ENCODE assay signal across 40 cellular contexts in the genomic region with DNA sequence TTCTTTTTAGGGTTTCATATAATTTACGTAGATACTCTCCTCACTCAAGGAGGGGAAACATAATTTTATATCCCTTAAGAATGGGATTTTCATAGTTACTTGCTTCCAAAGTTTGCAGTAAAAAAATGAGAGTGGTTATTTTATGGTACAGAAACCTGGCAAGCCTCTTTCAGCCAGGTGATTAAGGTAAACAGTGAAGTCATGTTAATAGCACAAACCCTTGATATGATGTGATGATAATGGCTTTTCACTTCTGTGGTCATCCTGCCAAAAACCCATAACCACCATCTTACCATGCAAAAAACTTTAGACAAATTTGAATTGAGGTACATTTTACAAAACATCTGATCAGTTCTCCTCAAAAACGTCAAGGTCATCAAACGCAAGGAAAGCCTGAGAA.
"Had no signal": no experiment of that assay in that cellular context is flagged by ENCODE, and none has a peak within 500 bp of the region (broad histone marks: within the 10 kb centered on the region; RNA-seq: fewer than 3 reads in every experiment).

No MANE protein-coding gene starts in this region.

- H3K36me3 ChIP-seq: adrenal gland, brain microvascular endothelial cell, cardiac muscle cell, WERI-Rb-1 had no signal

- H3K4me3 ChIP-seq: adrenal gland, body of pancreas, cardiac muscle cell had no signal

- H3K4me1 Mint-ChIP-seq: activated CD4-positive, alpha-beta memory T cell treated with anti-CD3 and anti-CD28 coated beads, Interleukin-2, amount 10 ng/mL, durations not matched to agents 7 days and 5 days; activated CD4-positive, alpha-beta T cell treated with anti-CD3 and anti-CD28 coated beads for 36 hours; activated CD4-positive, alpha-beta T cell treated with anti-CD3 and anti-CD28 coated beads, Interleukin-2, amount 10 ng/mL, durations not matched to agents 7 days and 5 days; activated naive CD8-positive, alpha-beta T cell treated with anti-CD3 and anti-CD28 coated beads for 36 hours; activated T-helper 17 cell treated with anti-CD3 and anti-CD28 coated beads, Interleukin-2, amount 50 U/mL, for 72 hours; central memory CD8-positive, alpha-beta T cell; WTC11 had no signal

- H3K9me3 ChIP-seq: adrenal gland, body of pancreas had no signal

- DNase-seq: activated CD4-positive, alpha-beta memory T cell treated with anti-CD3 and anti-CD28 coated beads, Interleukin-2, amount 10 ng/mL, durations not matched to agents 7 days and 5 days; activated CD4-positive, alpha-beta T cell treated with anti-CD3 and anti-CD28 coated beads for 1 hour; activated CD4-positive, alpha-beta T cell treated with anti-CD3 and anti-CD28 coated beads for 36 hours; activated CD4-positive, alpha-beta T cell treated with anti-CD3 and anti-CD28 coated beads for 48 hours; activated CD4-positive, alpha-beta T cell treated with anti-CD3 and anti-CD28 coated beads, Interleukin-2, amount 10 ng/mL, durations not matched to agents 7 days and 5 days; activated CD4-positive, alpha-beta T cell treated with anti-CD3 and anti-CD28 coated beads, Interleukin-2, amount 50 U/mL, for 48 hours; activated CD4-positive, CD25-positive, alpha-beta regulatory T cell; activated CD8-positive, alpha-beta memory T cell treated with anti-CD3 and anti-CD28 coated beads for 24 hours; activated CD8-positive, alpha-beta memory T cell treated with anti-CD3 and anti-CD28 coated beads, Interleukin-2, amount 50 U/mL, for 4 hours; activated CD8-positive, alpha-beta T cell treated with anti-CD3 and anti-CD28 coated beads, Interleukin-2, amount 10 ng/mL, durations not matched to agents 7 days and 5 days; activated effector memory CD4-positive, alpha-beta T cell treated with anti-CD3 and anti-CD28 coated beads, Interleukin-2, amount 50 U/mL, for 16 hours; activated gamma-delta T cell treated with Interleukin-2 at 50 U/mL for 16 hours; activated naive CD4-positive, alpha-beta T cell; activated naive CD4-positive, alpha-beta T cell treated with anti-CD3 and anti-CD28 coated beads for 36 hours; activated naive CD4-positive, alpha-beta T cell treated with anti-CD3 and anti-CD28 coated beads, Interleukin-2, amount 50 U/mL, for 16 hours; activated naive CD8-positive, alpha-beta T cell treated with anti-CD3 and anti-CD28 coated beads for 36 hours; activated T-cell treated with anti-CD3 and anti-CD28 coated beads for 4 hours; activated T-cell treated with anti-CD3 and anti-CD28 coated beads, Interleukin-2, amount 50 U/mL, for 1 hour; activated T-cell treated with anti-CD3 and anti-CD28 coated beads, Interleukin-2, amount 50 U/mL, for 4 hours; activated T-cell treated with anti-CD3 and anti-CD28 coated beads, Interleukin-2, amount 50 U/mL, for 72 hours; adrenal gland; amniotic stem cell; aorta; body of pancreas; brain microvascular endothelial cell; caudate nucleus; cerebellar nuclear complex; T-helper 1 cell; T-helper 2 cell; T-helper 9 cell; WERI-Rb-1 had no signal

- H3K27me3 ChIP-seq: adrenal gland, body of pancreas, brain microvascular endothelial cell, cardiac muscle cell had no signal

- H3K27ac ChIP-seq: adrenal gland, body of pancreas, brain microvascular endothelial cell, cardiac muscle cell, WERI-Rb-1 had no signal

- H3K4me3 Mint-ChIP-seq: activated CD4-positive, alpha-beta memory T cell treated with anti-CD3 and anti-CD28 coated beads, Interleukin-2, amount 10 ng/mL, durations not matched to agents 7 days and 5 days; activated CD4-positive, alpha-beta T cell treated with anti-CD3 and anti-CD28 coated beads for 36 hours; activated CD4-positive, alpha-beta T cell treated with anti-CD3 and anti-CD28 coated beads, Interleukin-2, amount 10 ng/mL, durations not matched to agents 7 days and 5 days; activated CD8-positive, alpha-beta T cell treated with anti-CD3 and anti-CD28 coated beads, Interleukin-2, amount 10 ng/mL, durations not matched to agents 7 days and 5 days; activated naive CD4-positive, alpha-beta T cell treated with anti-CD3 and anti-CD28 coated beads for 36 hours; activated naive CD8-positive, alpha-beta T cell treated with anti-CD3 and anti-CD28 coated beads for 36 hours; activated T-cell treated with anti-CD3 and anti-CD28 coated beads, Interleukin-2, amount 50 U/mL, for 4 hours; activated T-cell treated with anti-CD3 and anti-CD28 coated beads, Interleukin-2, amount 50 U/mL, for 72 hours; activated T-helper 1 cell treated with anti-CD3 and anti-CD28 coated beads, Interleukin-12 subunit alpha, Interleukin-12 subunit beta, Interleukin-2, Interleukin-4 antibody, amounts not matched to agents 30 ng/mL and 10 ng/mL and 1 ng/mL, durations not matched to agents 14 hours and 24 hours and 36 hours; activated T-helper 17 cell treated with anti-CD3 and anti-CD28 coated beads, Interleukin-2, amount 50 U/mL, for 72 hours; central memory CD8-positive, alpha-beta T cell; T-helper 1 cell treated with Interleukin-12 subunit alpha and Interleukin-12 subunit beta and Interleukin-4 antibody, amounts not matched to agents 30 μg/mL and 1 μg/mL, for 36 hours; T-helper 2 cell treated with Interferon-gamma antibody and Interleukin-4, amounts not matched to agents 5 μg/mL and 100 μg/mL, for 36 hours; WTC11 had no signal

- ATAC-seq: activated CD4-positive, alpha-beta T cell treated with anti-CD3 and anti-CD28 coated beads for 36 hours; activated CD4-positive, CD25-positive, alpha-beta regulatory T cell treated with anti-CD3 and anti-CD28 coated beads, Interleukin-2, amount 50 U/mL, for 24 hours; activated CD8-positive, alpha-beta T cell treated with anti-CD3 and anti-CD28 coated beads, Interleukin-2, amount 10 ng/mL, durations not matched to agents 7 days and 5 days; activated naive CD4-positive, alpha-beta T cell treated with anti-CD3 and anti-CD28 coated beads, Interleukin-2, amount 50 U/mL, for 72 hours; activated T-cell treated with anti-CD3 and anti-CD28 coated beads, Interleukin-2, amount 50 U/mL, for 4 hours; activated T-cell treated with anti-CD3 and anti-CD28 coated beads, Interleukin-2, amount 50 U/mL, for 72 hours; activated T-helper 17 cell treated with anti-CD3 and anti-CD28 coated beads, Interleukin-2, amount 50 U/mL, for 72 hours; body of pancreas; WTC11 had no signal

- H3K27ac Mint-ChIP-seq: activated CD4-positive, alpha-beta memory T cell treated with anti-CD3 and anti-CD28 coated beads, Interleukin-2, amount 10 ng/mL, durations not matched to agents 7 days and 5 days; activated CD4-positive, alpha-beta T cell treated with anti-CD3 and anti-CD28 coated beads for 36 hours; activated CD4-positive, alpha-beta T cell treated with anti-CD3 and anti-CD28 coated beads, Interleukin-2, amount 10 ng/mL, durations not matched to agents 7 days and 5 days; activated CD8-positive, alpha-beta T cell treated with anti-CD3 and anti-CD28 coated beads, Interleukin-2, amount 10 ng/mL, durations not matched to agents 7 days and 5 days; activated naive CD4-positive, alpha-beta T cell treated with anti-CD3 and anti-CD28 coated beads for 36 hours; activated naive CD4-positive, alpha-beta T cell treated with anti-CD3 and anti-CD28 coated beads, Interleukin-2, amount 50 U/mL, for 72 hours; activated naive CD8-positive, alpha-beta T cell treated with anti-CD3 and anti-CD28 coated beads for 36 hours; activated T-cell treated with anti-CD3 and anti-CD28 coated beads, Interleukin-2, amount 50 U/mL, for 72 hours; activated T-helper 1 cell treated with anti-CD3 and anti-CD28 coated beads, Interleukin-12 subunit alpha, Interleukin-12 subunit beta, Interleukin-2, Interleukin-4 antibody, amounts not matched to agents 30 ng/mL and 10 ng/mL and 1 ng/mL, durations not matched to agents 14 hours and 24 hours and 36 hours; activated T-helper 17 cell treated with anti-CD3 and anti-CD28 coated beads, Interleukin-2, amount 50 U/mL, for 72 hours; T-helper 1 cell treated with Interleukin-12 subunit alpha and Interleukin-12 subunit beta and Interleukin-4 antibody, amounts not matched to agents 30 μg/mL and 1 μg/mL, for 36 hours; T-helper 2 cell treated with Interferon-gamma antibody and Interleukin-4, amounts not matched to agents 5 μg/mL and 100 μg/mL, for 36 hours; WTC11 had no signal

- H3K27me3 Mint-ChIP-seq: activated CD4-positive, alpha-beta memory T cell treated with anti-CD3 and anti-CD28 coated beads, Interleukin-2, amount 10 ng/mL, durations not matched to agents 7 days and 5 days; activated CD4-positive, alpha-beta T cell treated with anti-CD3 and anti-CD28 coated beads for 36 hours; activated CD4-positive, alpha-beta T cell treated with anti-CD3 and anti-CD28 coated beads, Interleukin-2, amount 10 ng/mL, durations not matched to agents 7 days and 5 days; activated naive CD8-positive, alpha-beta T cell treated with anti-CD3 and anti-CD28 coated beads for 36 hours; activated T-helper 17 cell treated with anti-CD3 and anti-CD28 coated beads, Interleukin-2, amount 50 U/mL, for 72 hours; central memory CD8-positive, alpha-beta T cell had no signal

- H3K9me3 Mint-ChIP-seq: activated CD4-positive, alpha-beta T cell treated with anti-CD3 and anti-CD28 coated beads, Interleukin-2, amount 10 ng/mL, durations not matched to agents 7 days and 5 days; activated T-cell treated with anti-CD3 and anti-CD28 coated beads, Interleukin-2, amount 50 U/mL, for 4 hours; activated T-helper 17 cell treated with anti-CD3 and anti-CD28 coated beads, Interleukin-2, amount 50 U/mL, for 72 hours had no signal

- H3K4me1 ChIP-seq: adrenal gland, body of pancreas had no signal

- H3K36me3 Mint-ChIP-seq: activated naive CD4-positive, alpha-beta T cell treated with anti-CD3 and anti-CD28 coated beads, Interleukin-2, amount 50 U/mL, for 72 hours; activated naive CD8-positive, alpha-beta T cell treated with anti-CD3 and anti-CD28 coated beads for 36 hours; WTC11 had no signal
